1 cellular context compared by ENCODE assay signal in the genomic region with DNA sequence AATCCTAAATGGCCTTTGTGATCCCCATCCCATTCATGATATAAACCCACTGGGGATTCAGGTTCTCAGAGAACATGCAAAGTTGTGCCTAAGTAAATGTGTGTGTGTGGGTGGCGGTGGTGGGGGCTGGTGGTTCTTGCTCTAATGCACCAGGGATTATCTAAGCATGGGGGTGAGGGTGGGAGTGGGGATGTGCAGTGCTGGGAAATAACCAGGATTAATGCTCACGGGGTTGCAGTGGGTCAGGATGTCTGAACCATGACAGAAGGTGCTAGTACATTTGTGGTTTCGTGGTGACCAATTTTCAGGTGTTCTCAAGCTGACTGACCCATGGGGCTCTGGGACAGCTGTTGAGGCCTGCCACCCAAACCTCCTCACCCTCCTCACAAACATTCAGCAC.
A peak's percentile ranks its signal among the peaks of the same experiment; 100 is the strongest.
TF ChIP-seq lines count a peak whose summit lies in the region.

No MANE protein-coding gene starts in this region.

TF ChIP-seq in GM12878, 131 proteins besides CTCF, POLR2A, EP300 and RAD21 (continued from another document and continues in another):
- TF ChIP-seq ZNF687 (IDR thresholded peaks at IDR 0.05) (no peak), ZBED1 (IDR thresholded peaks at IDR 0.05; ENCODE audit: borderline replicate concordance) (no peak), STAT3 (IDR thresholded peaks at IDR 0.05; ENCODE audit: low read depth, low read length) (no peak), SUZ12 (IDR thresholded peaks at IDR 0.05; ENCODE audit: unreplicated experiment) (no peak), PAX8 (IDR thresholded peaks at IDR 0.05) (no peak), CUX1 (IDR thresholded peaks at IDR 0.05; ENCODE audit: insufficient replicate concordance, low read depth, low read length) (no peak), ETV6 (conservative IDR thresholded peaks at IDR 0.05 in 1 of 2, IDR thresholded peaks at IDR 0.05 in 1 of 2; ENCODE audit: borderline replicate concordance in 1 of 2, low read depth in 1 of 2) (no peak), ZNF217 (IDR thresholded peaks at IDR 0.05) (no peak), REST (IDR thresholded peaks at IDR 0.05; ENCODE audit: low read depth, low read length) (no peak), EGR1 (IDR thresholded peaks at IDR 0.05; ENCODE audit: borderline replicate concordance in 1 of 2, low read depth in 2 of 2, low read length in 2 of 2) (0 out of 3 replicates have a peak, but pooled peaks of 1 of the 2 experiments have one; percentile 12), STAT1 (conservative IDR thresholded peaks at IDR 0.05) (no peak), SMARCA5 (IDR thresholded peaks at IDR 0.05) (no peak), IKZF1 (conservative IDR thresholded peaks at IDR 0.05) (peak; percentile 79; the same call in 1 of the 2 replicates), CEBPB (IDR thresholded peaks at IDR 0.05; ENCODE audit: borderline replicate concordance in 1 of 2, low read depth in 2 of 2, low read length in 2 of 2) (no peak), LARP7 (IDR thresholded peaks at IDR 0.05) (no peak), FOS (IDR thresholded peaks at IDR 0.05; ENCODE audit: borderline replicate concordance, extremely low read depth, insufficient read length) (no peak), JUND (IDR thresholded peaks at IDR 0.05; ENCODE audit: low read depth, low read length) (no peak), NR2F1 (conservative IDR thresholded peaks at IDR 0.05) (peak; percentile 92), RELA (IDR thresholded peaks at IDR 0.05; ENCODE audit: borderline replicate concordance, partially characterized antibody) (no peak)
- TF ChIP-seq, protein P1, sequence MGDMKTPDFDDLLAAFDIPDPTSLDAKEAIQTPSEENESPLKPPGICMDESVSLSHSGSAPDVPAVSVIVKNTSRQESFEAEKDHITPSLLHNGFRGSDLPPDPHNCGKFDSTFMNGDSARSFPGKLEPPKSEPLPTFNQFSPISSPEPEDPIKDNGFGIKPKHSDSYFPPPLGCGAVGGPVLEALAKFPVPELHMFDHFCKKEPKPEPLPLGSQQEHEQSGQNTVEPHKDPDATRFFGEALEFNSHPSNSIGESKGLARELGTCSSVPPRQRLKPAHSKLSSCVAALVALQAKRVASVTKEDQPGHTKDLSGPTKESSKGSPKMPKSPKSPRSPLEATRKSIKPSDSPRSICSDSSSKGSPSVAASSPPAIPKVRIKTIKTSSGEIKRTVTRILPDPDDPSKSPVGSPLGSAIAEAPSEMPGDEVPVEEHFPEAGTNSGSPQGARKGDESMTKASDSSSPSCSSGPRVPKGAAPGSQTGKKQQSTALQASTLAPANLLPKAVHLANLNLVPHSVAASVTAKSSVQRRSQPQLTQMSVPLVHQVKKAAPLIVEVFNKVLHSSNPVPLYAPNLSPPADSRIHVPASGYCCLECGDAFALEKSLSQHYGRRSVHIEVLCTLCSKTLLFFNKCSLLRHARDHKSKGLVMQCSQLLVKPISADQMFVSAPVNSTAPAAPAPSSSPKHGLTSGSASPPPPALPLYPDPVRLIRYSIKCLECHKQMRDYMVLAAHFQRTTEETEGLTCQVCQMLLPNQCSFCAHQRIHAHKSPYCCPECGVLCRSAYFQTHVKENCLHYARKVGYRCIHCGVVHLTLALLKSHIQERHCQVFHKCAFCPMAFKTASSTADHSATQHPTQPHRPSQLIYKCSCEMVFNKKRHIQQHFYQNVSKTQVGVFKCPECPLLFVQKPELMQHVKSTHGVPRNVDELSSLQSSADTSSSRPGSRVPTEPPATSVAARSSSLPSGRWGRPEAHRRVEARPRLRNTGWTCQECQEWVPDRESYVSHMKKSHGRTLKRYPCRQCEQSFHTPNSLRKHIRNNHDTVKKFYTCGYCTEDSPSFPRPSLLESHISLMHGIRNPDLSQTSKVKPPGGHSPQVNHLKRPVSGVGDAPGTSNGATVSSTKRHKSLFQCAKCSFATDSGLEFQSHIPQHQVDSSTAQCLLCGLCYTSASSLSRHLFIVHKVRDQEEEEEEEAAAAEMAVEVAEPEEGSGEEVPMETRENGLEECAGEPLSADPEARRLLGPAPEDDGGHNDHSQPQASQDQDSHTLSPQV (IDR thresholded peaks at IDR 0.05), result no peak
- TF ChIP-seq, protein P2, sequence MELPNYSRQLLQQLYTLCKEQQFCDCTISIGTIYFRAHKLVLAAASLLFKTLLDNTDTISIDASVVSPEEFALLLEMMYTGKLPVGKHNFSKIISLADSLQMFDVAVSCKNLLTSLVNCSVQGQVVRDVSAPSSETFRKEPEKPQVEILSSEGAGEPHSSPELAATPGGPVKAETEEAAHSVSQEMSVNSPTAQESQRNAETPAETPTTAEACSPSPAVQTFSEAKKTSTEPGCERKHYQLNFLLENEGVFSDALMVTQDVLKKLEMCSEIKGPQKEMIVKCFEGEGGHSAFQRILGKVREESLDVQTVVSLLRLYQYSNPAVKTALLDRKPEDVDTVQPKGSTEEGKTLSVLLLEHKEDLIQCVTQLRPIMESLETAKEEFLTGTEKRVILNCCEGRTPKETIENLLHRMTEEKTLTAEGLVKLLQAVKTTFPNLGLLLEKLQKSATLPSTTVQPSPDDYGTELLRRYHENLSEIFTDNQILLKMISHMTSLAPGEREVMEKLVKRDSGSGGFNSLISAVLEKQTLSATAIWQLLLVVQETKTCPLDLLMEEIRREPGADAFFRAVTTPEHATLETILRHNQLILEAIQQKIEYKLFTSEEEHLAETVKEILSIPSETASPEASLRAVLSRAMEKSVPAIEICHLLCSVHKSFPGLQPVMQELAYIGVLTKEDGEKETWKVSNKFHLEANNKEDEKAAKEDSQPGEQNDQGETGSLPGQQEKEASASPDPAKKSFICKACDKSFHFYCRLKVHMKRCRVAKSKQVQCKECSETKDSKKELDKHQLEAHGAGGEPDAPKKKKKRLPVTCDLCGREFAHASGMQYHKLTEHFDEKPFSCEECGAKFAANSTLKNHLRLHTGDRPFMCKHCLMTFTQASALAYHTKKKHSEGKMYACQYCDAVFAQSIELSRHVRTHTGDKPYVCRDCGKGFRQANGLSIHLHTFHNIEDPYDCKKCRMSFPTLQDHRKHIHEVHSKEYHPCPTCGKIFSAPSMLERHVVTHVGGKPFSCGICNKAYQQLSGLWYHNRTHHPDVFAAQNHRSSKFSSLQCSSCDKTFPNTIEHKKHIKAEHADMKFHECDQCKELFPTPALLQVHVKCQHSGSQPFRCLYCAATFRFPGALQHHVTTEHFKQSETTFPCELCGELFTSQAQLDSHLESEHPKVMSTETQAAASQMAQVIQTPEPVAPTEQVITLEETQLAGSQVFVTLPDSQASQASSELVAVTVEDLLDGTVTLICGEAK (IDR thresholded peaks at IDR 0.05; ENCODE audit: borderline replicate concordance), result no peak
- TF ChIP-seq, protein P3, sequence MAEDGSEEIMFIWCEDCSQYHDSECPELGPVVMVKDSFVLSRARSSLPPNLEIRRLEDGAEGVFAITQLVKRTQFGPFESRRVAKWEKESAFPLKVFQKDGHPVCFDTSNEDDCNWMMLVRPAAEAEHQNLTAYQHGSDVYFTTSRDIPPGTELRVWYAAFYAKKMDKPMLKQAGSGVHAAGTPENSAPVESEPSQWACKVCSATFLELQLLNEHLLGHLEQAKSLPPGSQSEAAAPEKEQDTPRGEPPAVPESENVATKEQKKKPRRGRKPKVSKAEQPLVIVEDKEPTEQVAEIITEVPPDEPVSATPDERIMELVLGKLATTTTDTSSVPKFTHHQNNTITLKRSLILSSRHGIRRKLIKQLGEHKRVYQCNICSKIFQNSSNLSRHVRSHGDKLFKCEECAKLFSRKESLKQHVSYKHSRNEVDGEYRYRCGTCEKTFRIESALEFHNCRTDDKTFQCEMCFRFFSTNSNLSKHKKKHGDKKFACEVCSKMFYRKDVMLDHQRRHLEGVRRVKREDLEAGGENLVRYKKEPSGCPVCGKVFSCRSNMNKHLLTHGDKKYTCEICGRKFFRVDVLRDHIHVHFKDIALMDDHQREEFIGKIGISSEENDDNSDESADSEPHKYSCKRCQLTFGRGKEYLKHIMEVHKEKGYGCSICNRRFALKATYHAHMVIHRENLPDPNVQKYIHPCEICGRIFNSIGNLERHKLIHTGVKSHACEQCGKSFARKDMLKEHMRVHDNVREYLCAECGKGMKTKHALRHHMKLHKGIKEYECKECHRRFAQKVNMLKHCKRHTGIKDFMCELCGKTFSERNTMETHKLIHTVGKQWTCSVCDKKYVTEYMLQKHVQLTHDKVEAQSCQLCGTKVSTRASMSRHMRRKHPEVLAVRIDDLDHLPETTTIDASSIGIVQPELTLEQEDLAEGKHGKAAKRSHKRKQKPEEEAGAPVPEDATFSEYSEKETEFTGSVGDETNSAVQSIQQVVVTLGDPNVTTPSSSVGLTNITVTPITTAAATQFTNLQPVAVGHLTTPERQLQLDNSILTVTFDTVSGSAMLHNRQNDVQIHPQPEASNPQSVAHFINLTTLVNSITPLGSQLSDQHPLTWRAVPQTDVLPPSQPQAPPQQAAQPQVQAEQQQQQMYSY (CRISPR knock-in tag; IDR thresholded peaks at IDR 0.05), result no peak
